8 cellular contexts compared by ENCODE assay signal in the genomic region with DNA sequence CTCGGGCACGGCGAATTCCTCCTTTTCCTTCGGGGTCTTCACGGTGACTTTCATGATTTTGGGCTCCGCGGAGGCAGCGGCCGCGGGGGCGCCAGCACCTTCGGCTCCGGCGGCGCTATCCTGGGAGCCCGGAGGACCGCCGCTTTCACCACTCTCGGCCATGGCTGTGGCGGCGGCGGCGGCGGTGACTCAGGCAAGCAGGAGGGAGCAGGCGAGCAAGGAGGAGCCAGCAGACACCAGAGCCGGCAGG. TPM values are rescaled to one million over a fixed set of nuclear protein-coding genes. Genes with fewer than 3 reads are reported as not detected.
A peak's percentile ranks its signal among the peaks of the same experiment; 100 is the strongest.
DNase-seq lines count a peak whose midpoint lies in the region; ATAC-seq and TF ChIP-seq lines count a peak whose summit lies in the region.

No MANE protein-coding gene starts in this region.

- H3K79me2 ChIP-seq in trophoblast cell (ENCODE audit: control insufficient read depth, insufficient read depth, low read length, poor library complexity), result peaks cover 12% of the 10 kb centered on the region

- H3K4me2 ChIP-seq in trophoblast cell (ENCODE audit: low read length), result peak overlapping the region; percentile 80

- H4K8ac ChIP-seq in trophoblast cell (ENCODE audit: low read depth, low read length), result peak overlapping the region; percentile 99

- peak; percentile 43 for ATAC-seq in GM21576 (IDR thresholded peaks at IDR 0.05; ENCODE audit: unreplicated experiment)

- H3K4me1 ChIP-seq in HUES6 (ENCODE audit: control insufficient read depth, insufficient read depth, low read length) (peaks cover 3% of the 10 kb centered on the region), trophoblast cell (ENCODE audit: control insufficient read depth in 1 of 2, insufficient read depth in 2 of 2, low read length in 2 of 2) (no peaks in the 10 kb centered on the region)

- peak overlapping the region; percentile 94 for H2AFZ ChIP-seq in trophoblast cell (ENCODE audit: insufficient read depth, low read length, poor library complexity)

- peak overlapping the region; percentile 91 for H2BK120ac ChIP-seq in trophoblast cell (ENCODE audit: insufficient read depth, low read length, poor library complexity)

- H3K9me3 ChIP-seq in HUES6 (ENCODE audit: control insufficient read depth, insufficient read depth, low read depth, low read length), result no peaks in the 10 kb centered on the region; the same call in 1 of the 2 replicates
- no peaks in the 10 kb centered on the region for H3K9me3 ChIP-seq in trophoblast cell (ENCODE audit: insufficient read depth, low read depth, low read length)

- peaks cover 4% of the 10 kb centered on the region; the same call in 1 of the 2 replicates for H3K36me3 ChIP-seq in HUES6 (ENCODE audit: control insufficient read depth, insufficient read depth, low read length)
- no peaks in the 10 kb centered on the region for H3K36me3 ChIP-seq in trophoblast cell (ENCODE audit: control insufficient read depth in 1 of 2, insufficient read depth in 2 of 2, low read length in 2 of 2)

- H3K9ac ChIP-seq in HUES6 (ENCODE audit: low read length) (peak overlapping the region; percentile 99), trophoblast cell (ENCODE audit: low read length) (peak overlapping the region; percentile 91)

- peak overlapping the region; percentile 98 for H4K91ac ChIP-seq in trophoblast cell (ENCODE audit: low read depth, low read length)

- no CpG with 5 or more reads among the region's 26 CpGs for WGBS in trophoblast cell (ENCODE audit: extremely low coverage, insufficient coverage, insufficient read length)

- H3K27ac ChIP-seq in HUES6 (ENCODE audit: low read depth, low read length) (peak overlapping the region; percentile 97), trophoblast cell (ENCODE audit: low read depth, low read length) (peak overlapping the region; percentile 98)

- no peak overlapping the region for H2BK12ac ChIP-seq in trophoblast cell (ENCODE audit: low read length)

- H3K23ac ChIP-seq in trophoblast cell (ENCODE audit: low read length), result no peak overlapping the region

- H2BK5ac ChIP-seq in trophoblast cell (ENCODE audit: low read depth, low read length, poor library complexity), result peak overlapping the region; percentile 96

- POLR2A ChIA-PET in GM10248 (lab: Yijun Ruan, JAX), result interaction anchor here (1.2 to 1.8 kb wide), 3 partner anchors 9 to 69 kb away, joined by 4 to 12 read pairs (median 10); no protein-coding TSS in a partner anchor

- CTCF ChIA-PET in GM10248 (lab: Yijun Ruan, JAX), result interaction anchor here (1.0 to 2.9 kb wide), 15 partner anchors 16 to 214 kb away, joined by 3 to 13 read pairs (median 5); partner anchors contain the start of genes IDNK and KIF27

- H3K27me3 ChIP-seq in HUES6 (ENCODE audit: control insufficient read depth, insufficient read depth, low read length) (no peaks in the 10 kb centered on the region), trophoblast cell (ENCODE audit: insufficient read depth, low read length) (no peaks in the 10 kb centered on the region)

- peaks cover 16% of the 10 kb centered on the region for H3K79me1 ChIP-seq in trophoblast cell (ENCODE audit: low read length)

- H3K4me3 ChIP-seq in HUES6 (ENCODE audit: low read depth, low read length) (peak overlapping the region; percentile 73), fibroblast of pulmonary artery (replicated peaks; ENCODE audit: low read depth, low read length) (peak overlapping the region; percentile 92), trophoblast cell (ENCODE audit: low read depth, low read length) (peak overlapping the region; percentile 96)

- DNase-seq in GM04503 (ENCODE audit: low read depth), result peak; percentile 28
- DNase-seq in activated CD8-positive, alpha-beta memory T cell treated with anti-CD3 and anti-CD28 coated beads, Interleukin-2, amount 50 U/mL, for 24 hours (ENCODE audit: extremely low read depth), result peak; percentile 39
- no peak for DNase-seq in fibroblast of pulmonary artery (ENCODE audit: low read depth)
- DNase-seq in trophoblast cell, result peak; percentile 78 to 84
- DNase-seq in GM10248 (ENCODE audit: extremely low spot score), result no peak
- DNase-seq in DMS114 treated with DMSO at 0.1 percent for 48 hours (lab: John Stamatoyannopoulos, UW; ENCODE audit: unreplicated experiment), result no peak

- H3K14ac ChIP-seq in trophoblast cell (ENCODE audit: low read length), result peak overlapping the region; percentile 100

- TF ChIP-seq CTCF in fibroblast of pulmonary artery (IDR thresholded peaks at IDR 0.05; ENCODE audit: low read length, missing control alignments) (no peak), GM10248 (IDR thresholded peaks at IDR 0.05; ENCODE audit: control extremely low read depth, extremely low read depth, low read depth, missing control alignments) (no peak)

- peak overlapping the region; percentile 97 for H3K18ac ChIP-seq in trophoblast cell (ENCODE audit: low read length)

- peak overlapping the region; percentile 80 for H4K12ac ChIP-seq in trophoblast cell (ENCODE audit: low read depth, low read length)

- H2AK5ac ChIP-seq in trophoblast cell (ENCODE audit: low read length), result peak overlapping the region; percentile 87

- H3K4ac ChIP-seq in trophoblast cell (ENCODE audit: low read depth, low read length), result peak overlapping the region; percentile 97

RNA-seq across cellular contexts. Expression of gene UBQLN1, which starts 0.3 kb away (rescaled TPM):
- polyA plus RNA-seq in trophoblast cell (2013), result 110 TPM in 2 replicates

Comparison
In these comparisons a context has a peak if more than half of its experiments do, and no peak if none do; other contexts are left out.
1. DNase-seq: peak in GM04503 (single experiment), activated CD8-positive, alpha-beta memory T cell treated with anti-CD3 and anti-CD28 coated beads, Interleukin-2, amount 50 U/mL, for 24 hours (single experiment) and trophoblast cell (2 of 2); none in fibroblast of pulmonary artery (single experiment), GM10248 (single experiment) and DMS114 treated with DMSO at 0.1 percent for 48 hours (single experiment).
2. Peak in every context shown above with its lines, with median percentiles within 50 percentile points of each other: H3K4me3 ChIP-seq.